Comparison of ENCODE assay signal across 13 cellular contexts in the genomic region with DNA sequence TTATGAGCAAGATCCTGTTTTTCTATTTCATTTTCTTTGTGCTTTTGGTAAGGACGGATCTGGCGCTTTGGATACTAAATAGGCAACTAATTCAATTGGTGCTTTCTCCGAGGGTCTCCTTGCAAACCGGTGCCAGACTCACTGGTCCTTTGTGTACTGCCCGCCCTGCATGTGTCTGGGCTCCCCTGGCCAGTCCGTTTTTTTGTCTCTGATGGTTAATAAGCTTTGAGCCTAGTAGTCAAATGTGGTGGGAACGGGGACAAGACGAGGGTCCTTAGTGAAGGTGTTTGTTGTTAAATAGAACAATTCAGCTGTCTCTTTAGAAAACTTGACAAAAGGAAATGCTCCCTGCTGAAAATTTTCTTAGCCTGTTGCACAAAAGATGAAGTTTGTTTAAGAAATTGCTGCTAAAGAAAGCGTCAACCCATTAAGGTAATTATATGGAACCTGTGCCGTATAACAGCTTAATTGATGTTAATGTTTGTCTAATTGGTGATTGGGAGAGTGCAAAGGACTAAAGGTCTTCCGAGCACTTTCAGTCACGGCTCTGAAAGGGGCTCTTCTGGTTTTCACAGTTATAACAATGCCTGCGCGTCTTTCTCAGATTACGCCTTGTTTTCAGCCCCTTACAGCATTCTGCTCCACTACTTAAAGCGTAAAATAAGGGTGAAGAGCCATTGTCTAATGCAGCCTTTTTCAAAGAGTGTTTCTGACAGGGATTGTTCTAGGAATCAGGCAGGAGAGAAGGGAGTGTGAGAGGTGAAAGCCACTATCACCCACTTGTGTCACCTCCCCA.
DNase-seq lines count a peak whose midpoint lies in the region; FAIRE-seq and TF ChIP-seq lines count a peak whose summit lies in the region.
"Had no signal": no experiment of that assay in that cellular context is flagged by ENCODE, and none has a peak within 500 bp of the region (broad histone marks: within the 10 kb centered on the region; RNA-seq: fewer than 3 reads in every experiment).

No MANE protein-coding gene starts in this region.

- peak; percentile 98 for DNase-seq in NCI-H146 treated with DMSO at 0.1 percent for 48 hours (lab: John Stamatoyannopoulos, UW; ENCODE audit: unreplicated experiment)
- peak; percentile 1 for DNase-seq in SK-N-DZ (ENCODE audit: low spot score)
- DNase-seq in hepatocyte (ENCODE audit: low spot score) = no peak
- DNase-seq in Peyer's patch = no peak
- DNase-seq in GDM1 (lab: John Stamatoyannopoulos, UW) = no peak
- no peak for DNase-seq in thyroid gland
- DNase-seq in GM12892 (ENCODE audit: insufficient read length) = no peak
- DNase-seq: activated naive CD4-positive, alpha-beta T cell treated with anti-CD3 and anti-CD28 coated beads, Interleukin-2, amount 10 ng/mL, durations not matched to agents 7 days and 5 days; colonic mucosa; GOT3 had no signal

- H2AFZ ChIP-seq in ACC112 (ENCODE audit: low read length, unreplicated experiment) (peak overlapping the region; percentile 34), hepatocyte (peak overlapping the region; percentile 43)

- H3K36me3 ChIP-seq in ACC112 (ENCODE audit: insufficient read depth, low read length) (no peaks in the 10 kb centered on the region), hepatocyte (replicated peaks; ENCODE audit: insufficient read depth, low read depth) (no peaks in the 10 kb centered on the region), Peyer's patch (no peaks in the 10 kb centered on the region), thyroid gland (no peaks in the 10 kb centered on the region)
- H3K36me3 ChIP-seq: colonic mucosa, tibial nerve had no signal

- H3K79me2 ChIP-seq in ACC112 (ENCODE audit: control insufficient read depth, insufficient read depth, low read length, unreplicated experiment) (no peaks in the 10 kb centered on the region), hepatocyte (no peaks in the 10 kb centered on the region)

- 32% methylated on average over 16 of the region's 16 CpGs for WGBS in hepatocyte (ENCODE audit: low lambda C conversion rate, missing lambda C conversion rate)
- 16 to 21% methylated on average over 16 of the region's 16 CpGs for WGBS in thyroid gland, 2 donors

- H4K20me1 ChIP-seq in hepatocyte (ENCODE audit: insufficient read depth, poor library complexity, severe bottlenecking) = no peaks in the 10 kb centered on the region

- no peak for TF ChIP-seq CTCF in hepatocyte (IDR thresholded peaks at IDR 0.05; ENCODE audit: poor library complexity)
- no peak for TF ChIP-seq CTCF in Peyer's patch (IDR thresholded peaks at IDR 0.05)
- TF ChIP-seq CTCF in thyroid gland (IDR thresholded peaks at IDR 0.05) = no peak

- H3K27me3 ChIP-seq in ACC112 (ENCODE audit: insufficient read depth, low read length) (no peaks in the 10 kb centered on the region), hepatocyte (no peaks in the 10 kb centered on the region), Peyer's patch (no peaks in the 10 kb centered on the region), thyroid gland (no peaks in the 10 kb centered on the region)
- H3K27me3 ChIP-seq: colonic mucosa, tibial nerve had no signal

- peak overlapping the region; percentile 64 for H3K4me2 ChIP-seq in hepatocyte

- H3K4me1 ChIP-seq in ACC112 (ENCODE audit: control insufficient read depth, insufficient read depth, low read length, unreplicated experiment) = no peaks in the 10 kb centered on the region
- H3K4me1 ChIP-seq in hepatocyte (ENCODE audit: insufficient read depth) = no peaks in the 10 kb centered on the region
- H3K4me1 ChIP-seq in Peyer's patch = peaks cover 0 to 10% (median 0%) of the 10 kb centered on the region in 4 donors
- H3K4me1 ChIP-seq in thyroid gland = no peaks in the 10 kb centered on the region
- H3K4me1 ChIP-seq: colonic mucosa, tibial nerve had no signal

- TF ChIP-seq POLR2A in Peyer's patch (IDR thresholded peaks at IDR 0.05) (no peak), thyroid gland (IDR thresholded peaks at IDR 0.05) (no peak), GM12892 (IDR thresholded peaks at IDR 0.05; ENCODE audit: low read depth, low read length) (no peak)

- H3K9me3 ChIP-seq in hepatocyte (ENCODE audit: low read depth) (no peaks in the 10 kb centered on the region), Peyer's patch (no peaks in the 10 kb centered on the region), thyroid gland (no peaks in the 10 kb centered on the region)
- H3K9me3 ChIP-seq: colonic mucosa, tibial nerve had no signal

- H3K4me3 ChIP-seq in ACC112 (ENCODE audit: low read depth, low read length) (peak overlapping the region; percentile 36; the same call in 1 of the 2 replicates), hepatocyte (no peak overlapping the region), Peyer's patch (peak overlapping the region in 2 of 4 donors; percentile 28 to 33), thyroid gland (replicated peaks in 1 of 3) (no peak overlapping the region)
- H3K4me3 ChIP-seq: colonic mucosa, tibial nerve had no signal

- intact Hi-C loops in thyroid gland (cut with DNase I) = no loop called here

- FAIRE-seq in GM12892 (lab: Jason Lieb, UNC) = no peak
- FAIRE-seq: A204.1 had no signal

- no peaks in the 10 kb centered on the region for H3K9me2 ChIP-seq in hepatocyte (replicated peaks; ENCODE audit: insufficient read depth)

- H3K27ac ChIP-seq in ACC112 (ENCODE audit: low read depth, low read length) (no peak overlapping the region), hepatocyte (no peak overlapping the region), Peyer's patch (peak overlapping the region in 2 of 4 donors; percentile 30 to 71), thyroid gland (no peak overlapping the region)
- H3K27ac ChIP-seq: colonic mucosa, tibial nerve had no signal

Comparison
In these comparisons a context has a peak if more than half of its experiments do, and no peak if none do; other contexts are left out.
1. DNase-seq: peak in NCI-H146 treated with DMSO at 0.1 percent for 48 hours (single experiment) and SK-N-DZ (single experiment); none in hepatocyte (single experiment), Peyer's patch (0 of 3), GDM1 (single experiment), thyroid gland (0 of 2) and GM12892 (single experiment).